22 cellular contexts compared by ENCODE assay signal in genomic region chr5:131473731-131474130, GRCh38.
"Had no signal": no experiment of that assay in that cellular context is flagged by ENCODE, and none has a peak within 500 bp of the region (broad histone marks: within the 10 kb centered on the region; RNA-seq: fewer than 3 reads in every experiment).

No MANE protein-coding gene starts in this region.

- H3K27ac ChIP-seq: adrenal gland, coronary artery, esophagus squamous epithelium, gastrocnemius medialis, left ventricle myocardium inferior, ovary, prostate gland, stomach, suprapubic skin, transverse colon had no signal

- H3K4me3 ChIP-seq: adrenal gland, coronary artery, esophagus squamous epithelium, gastrocnemius medialis, left ventricle myocardium inferior, ovary, prostate gland, stomach, suprapubic skin, transverse colon had no signal

- DNase-seq: activated CD4-positive, alpha-beta T cell treated with anti-CD3 and anti-CD28 coated beads, Interleukin-2, amount 50 U/mL, for 1 hour; activated CD8-positive, alpha-beta memory T cell treated with anti-CD3 and anti-CD28 coated beads for 24 hours; activated CD8-positive, alpha-beta memory T cell treated with anti-CD3 and anti-CD28 coated beads, Interleukin-2, amount 50 U/mL, for 4 hours; activated effector memory CD4-positive, alpha-beta T cell treated with Interleukin-2 at 50 U/mL for 16 hours; activated naive CD4-positive, alpha-beta T cell treated with anti-CD3 and anti-CD28 coated beads, Interleukin-2, amount 10 ng/mL, durations not matched to agents 7 days and 5 days; activated T-cell treated with anti-CD3 and anti-CD28 coated beads, Interleukin-2, amount 50 U/mL, for 4 hours; adrenal gland; endodermal cell; esophagus squamous epithelium; gastrocnemius medialis; head of caudate nucleus; hypothalamus; left ventricle myocardium inferior; natural killer cell; ovary; stimulated activated CD4-positive, alpha-beta T cell treated with anti-CD3 and anti-CD28 coated beads, Interleukin-4, amount 100 ng/mL, for 24 hours; stomach; SW 1271; transverse colon had no signal

- H3K4me3 Mint-ChIP-seq: activated naive CD4-positive, alpha-beta T cell treated with anti-CD3 and anti-CD28 coated beads, Interleukin-2, amount 10 ng/mL, durations not matched to agents 7 days and 5 days; activated T-cell treated with anti-CD3 and anti-CD28 coated beads, Interleukin-2, amount 50 U/mL, for 4 hours; endodermal cell; natural killer cell had no signal

- H3K4me1 ChIP-seq: esophagus squamous epithelium, gastrocnemius medialis, left ventricle myocardium inferior, prostate gland, stomach, suprapubic skin, transverse colon had no signal

- ATAC-seq: activated T-cell treated with anti-CD3 and anti-CD28 coated beads, Interleukin-2, amount 50 U/mL, for 4 hours; gastrocnemius medialis; natural killer cell had no signal

- H3K27ac Mint-ChIP-seq: activated naive CD4-positive, alpha-beta T cell treated with anti-CD3 and anti-CD28 coated beads, Interleukin-2, amount 10 ng/mL, durations not matched to agents 7 days and 5 days; endodermal cell had no signal

- H3K27me3 ChIP-seq: adrenal gland, esophagus squamous epithelium, gastrocnemius medialis, ovary, stomach, suprapubic skin, transverse colon had no signal

- H3K9me3 ChIP-seq: adrenal gland, esophagus squamous epithelium, gastrocnemius medialis, left ventricle myocardium inferior, ovary, prostate gland, stomach, suprapubic skin, transverse colon had no signal

- H3K36me3 ChIP-seq: adrenal gland, ovary, prostate gland had no signal

- H3K27me3 Mint-ChIP-seq: activated naive CD4-positive, alpha-beta T cell treated with anti-CD3 and anti-CD28 coated beads, Interleukin-2, amount 10 ng/mL, durations not matched to agents 7 days and 5 days had no signal

- H3K9me3 Mint-ChIP-seq: activated naive CD4-positive, alpha-beta T cell treated with anti-CD3 and anti-CD28 coated beads, Interleukin-2, amount 10 ng/mL, durations not matched to agents 7 days and 5 days; activated T-cell treated with anti-CD3 and anti-CD28 coated beads, Interleukin-2, amount 50 U/mL, for 4 hours; endodermal cell; natural killer cell had no signal
